25 cellular contexts compared by ENCODE assay signal in genomic region chr1:20474333-20474975, GRCh38. TPM values are rescaled to one million over a fixed set of nuclear protein-coding genes. Genes with fewer than 3 reads are reported as not detected.
DNase-seq lines count a peak whose midpoint lies in the region; ATAC-seq and TF ChIP-seq lines count a peak whose summit lies in the region.
"Had no signal": no experiment of that assay in that cellular context is flagged by ENCODE, and none has a peak within 500 bp of the region (broad histone marks: within the 10 kb centered on the region; RNA-seq: fewer than 3 reads in every experiment).

No MANE protein-coding gene starts in this region.

- no peaks in the 10 kb centered on the region for H4K20me1 ChIP-seq in osteoblast (ENCODE audit: insufficient read depth, low read length)

- no peaks in the 10 kb centered on the region for H3K36me3 ChIP-seq in osteoblast (ENCODE audit: insufficient read depth, low read length)
- H3K36me3 ChIP-seq: SJCRH30 had no signal

- intact Hi-C loops in activated T-helper 2 cell treated with anti-CD3 and anti-CD28 coated beads, Interferon-gamma antibody, Interleukin-2, Interleukin-4, amounts not matched to agents 10 μg/mL and 5 μg/mL and 100 μg/mL, durations not matched to agents 14 hours and 24 hours and 36 hours (cut with micrococcal nuclease) = no loop called here

- H3K36me3 Mint-ChIP-seq in immature natural killer cell (no peaks in the 10 kb centered on the region), T-cell (no peaks in the 10 kb centered on the region)
- H3K36me3 Mint-ChIP-seq in activated naive CD4-positive, alpha-beta T cell treated with anti-CD3 and anti-CD28 coated beads, Interleukin-2, amount 10 ng/mL, durations not matched to agents 7 days and 5 days = no peaks in the 10 kb centered on the region
- H3K36me3 Mint-ChIP-seq in activated T-helper 2 cell treated with anti-CD3 and anti-CD28 coated beads, Interferon-gamma antibody, Interleukin-2, Interleukin-4, amounts not matched to agents 10 μg/mL and 5 μg/mL and 100 μg/mL, durations not matched to agents 14 hours and 24 hours and 36 hours (ENCODE audit: low read depth) = no peaks in the 10 kb centered on the region
- H3K36me3 Mint-ChIP-seq: activated CD8-positive, alpha-beta memory T cell treated with anti-CD3 and anti-CD28 coated beads, Interleukin-2, amount 10 ng/mL, durations not matched to agents 7 days and 5 days; CD4-positive, alpha-beta memory T cell; WTC11 had no signal

- H3K27ac Mint-ChIP-seq in immature natural killer cell = no peak overlapping the region
- H3K27ac Mint-ChIP-seq in activated naive CD4-positive, alpha-beta T cell treated with anti-CD3 and anti-CD28 coated beads, Interleukin-2, amount 10 ng/mL, durations not matched to agents 7 days and 5 days = no peak overlapping the region
- H3K27ac Mint-ChIP-seq in T-cell = no peak overlapping the region
- no peak overlapping the region for H3K27ac Mint-ChIP-seq in activated T-helper 2 cell treated with anti-CD3 and anti-CD28 coated beads, Interferon-gamma antibody, Interleukin-2, Interleukin-4, amounts not matched to agents 10 μg/mL and 5 μg/mL and 100 μg/mL, durations not matched to agents 14 hours and 24 hours and 36 hours
- H3K27ac Mint-ChIP-seq: activated CD8-positive, alpha-beta memory T cell treated with anti-CD3 and anti-CD28 coated beads, Interleukin-2, amount 10 ng/mL, durations not matched to agents 7 days and 5 days; CD4-positive, alpha-beta memory T cell had no signal

- peak overlapping the region; percentile 11 for H3K27ac ChIP-seq in AG04450 (ENCODE audit: low read depth, low read length)
- H3K27ac ChIP-seq in osteoblast (ENCODE audit: low read depth, low read length) = no peak overlapping the region
- H3K27ac ChIP-seq: SJCRH30, testis had no signal

- no peak for TF ChIP-seq CTCF in AG04450 (IDR thresholded peaks at IDR 0.05; ENCODE audit: low read depth, low read length)
- no peak for TF ChIP-seq CTCF in fibroblast of the aortic adventitia (IDR thresholded peaks at IDR 0.05; ENCODE audit: insufficient read depth, low read length)
- TF ChIP-seq CTCF in osteoblast (IDR thresholded peaks at IDR 0.05; ENCODE audit: extremely low read depth, low read depth, low read length) = no peak

- H3K4me3 ChIP-seq in AG04450 (ENCODE audit: low read depth, low read length) = no peak overlapping the region
- H3K4me3 ChIP-seq in fibroblast of the aortic adventitia (ENCODE audit: low read depth, low read length) = no peak overlapping the region
- H3K4me3 ChIP-seq in osteoblast (ENCODE audit: insufficient read depth, low read length) = no peak overlapping the region
- H3K4me3 ChIP-seq: SJCRH30, smooth muscle cell, testis had no signal

- H3K9me3 ChIP-seq in AG04450 (ENCODE audit: control insufficient read depth, insufficient read depth, low read length) = no peaks in the 10 kb centered on the region; the same call in 1 of the 2 replicates
- no peaks in the 10 kb centered on the region for H3K9me3 ChIP-seq in osteoblast (ENCODE audit: low read depth, low read length)
- H3K9me3 ChIP-seq: SJCRH30, testis had no signal

- POLR2A ChIA-PET in AG04450 (lab: Yijun Ruan, JAX) = interaction anchor here (1.1 kb wide), 1 partner anchor 9 kb away, joined by 3 read pairs; no protein-coding TSS in a partner anchor
- POLR2A ChIA-PET in T-cell (lab: Charles Lee) = no interaction called here

- CTCF ChIA-PET in AG04450 (lab: Charles Lee) = interaction anchor here (1.0 to 1.6 kb wide), 3 partner anchors 20 to 262 kb away, joined by 3 to 4 read pairs (median 4); no protein-coding TSS in a partner anchor
- CTCF ChIA-PET in activated naive CD4-positive, alpha-beta T cell treated with anti-CD3 and anti-CD28 coated beads, Interleukin-2, amount 10 ng/mL, durations not matched to agents 7 days and 5 days (lab: Charles Lee) = no interaction called here
- CTCF ChIA-PET in T-cell (lab: Charles Lee) = no interaction called here

- peaks cover 5 to 14% (median 14%) of the 10 kb centered on the region in 3 donors for H3K27me3 Mint-ChIP-seq in immature natural killer cell (ENCODE audit: low read depth in 3 of 3)
- peaks cover 73% of the 10 kb centered on the region for H3K27me3 Mint-ChIP-seq in activated naive CD4-positive, alpha-beta T cell treated with anti-CD3 and anti-CD28 coated beads, Interleukin-2, amount 10 ng/mL, durations not matched to agents 7 days and 5 days
- peaks cover 77 to 80% of the 10 kb centered on the region in 2 donors for H3K27me3 Mint-ChIP-seq in T-cell
- peaks cover 59% of the 10 kb centered on the region for H3K27me3 Mint-ChIP-seq in activated T-helper 2 cell treated with anti-CD3 and anti-CD28 coated beads, Interferon-gamma antibody, Interleukin-2, Interleukin-4, amounts not matched to agents 10 μg/mL and 5 μg/mL and 100 μg/mL, durations not matched to agents 14 hours and 24 hours and 36 hours (ENCODE audit: low read depth)

- H3K4me1 ChIP-seq in osteoblast (ENCODE audit: insufficient read depth, low read length) = no peaks in the 10 kb centered on the region

- ATAC-seq in T-cell (replicated peaks in 1 of 4) = no peak
- ATAC-seq: activated CD8-positive, alpha-beta memory T cell treated with anti-CD3 and anti-CD28 coated beads, Interleukin-2, amount 10 ng/mL, durations not matched to agents 7 days and 5 days; activated T-cell treated with anti-CD3 and anti-CD28 coated beads, Interleukin-2, amount 50 U/mL, for 4 hours; left ventricle myocardium superior; WTC11 had no signal

- no peak for DNase-seq in AG04450 (ENCODE audit: low read depth, low spot score)
- DNase-seq in amniotic epithelial cell (ENCODE audit: low read depth) = peak; percentile 49
- DNase-seq in fibroblast of the aortic adventitia (ENCODE audit: low read depth) = peak; percentile 23
- DNase-seq in osteoblast (ENCODE audit: insufficient read length, low spot score, missing footprints) = peak; percentile 36
- no peak for DNase-seq in immature natural killer cell
- DNase-seq in activated naive CD4-positive, alpha-beta T cell treated with anti-CD3 and anti-CD28 coated beads, Interleukin-2, amount 10 ng/mL, durations not matched to agents 7 days and 5 days = no peak
- DNase-seq in T-cell = no peak
- no peak for DNase-seq in activated T-helper 2 cell treated with anti-CD3 and anti-CD28 coated beads, Interferon-gamma antibody, Interleukin-2, Interleukin-4, amounts not matched to agents 10 μg/mL and 5 μg/mL and 100 μg/mL, durations not matched to agents 14 hours and 24 hours and 36 hours (ENCODE audit: low spot score)
- DNase-seq: activated CD4-positive, alpha-beta T cell treated with anti-CD3 and anti-CD28 coated beads, Interleukin-2, amount 50 U/mL, for 1 hour; activated CD8-positive, alpha-beta memory T cell treated with anti-CD3 and anti-CD28 coated beads, Interleukin-2, amount 10 ng/mL, durations not matched to agents 7 days and 5 days; activated T-cell treated with anti-CD3 and anti-CD28 coated beads, Interleukin-2, amount 50 U/mL, for 4 hours; CD4-positive, alpha-beta memory T cell; glutamatergic neuron; left ventricle myocardium superior; NCI-H1048; NCI-H2107; NCI-H774; occipital lobe; retina; SJCRH30; stimulated activated naive CD4-positive, alpha-beta T cell treated with Interleukin-2 at 50 U/mL for 16 hours; testis had no signal

- no peak overlapping the region for H3K4me2 ChIP-seq in osteoblast (ENCODE audit: insufficient read depth, low read length)

- H3K4me1 Mint-ChIP-seq in immature natural killer cell (no peaks in the 10 kb centered on the region), T-cell (peaks cover 0 to 6% (median 3%) of the 10 kb centered on the region in 3 donors)
- H3K4me1 Mint-ChIP-seq in activated naive CD4-positive, alpha-beta T cell treated with anti-CD3 and anti-CD28 coated beads, Interleukin-2, amount 10 ng/mL, durations not matched to agents 7 days and 5 days = no peaks in the 10 kb centered on the region
- H3K4me1 Mint-ChIP-seq in activated T-helper 2 cell treated with anti-CD3 and anti-CD28 coated beads, Interferon-gamma antibody, Interleukin-2, Interleukin-4, amounts not matched to agents 10 μg/mL and 5 μg/mL and 100 μg/mL, durations not matched to agents 14 hours and 24 hours and 36 hours (ENCODE audit: low read depth) = no peaks in the 10 kb centered on the region
- H3K4me1 Mint-ChIP-seq: activated CD8-positive, alpha-beta memory T cell treated with anti-CD3 and anti-CD28 coated beads, Interleukin-2, amount 10 ng/mL, durations not matched to agents 7 days and 5 days; CD4-positive, alpha-beta memory T cell; central memory CD8-positive, alpha-beta T cell had no signal

- H3K4me3 Mint-ChIP-seq in immature natural killer cell (no peak overlapping the region), T-cell (no peak overlapping the region)
- H3K4me3 Mint-ChIP-seq in activated naive CD4-positive, alpha-beta T cell treated with anti-CD3 and anti-CD28 coated beads, Interleukin-2, amount 10 ng/mL, durations not matched to agents 7 days and 5 days = no peak overlapping the region
- H3K4me3 Mint-ChIP-seq in activated T-helper 2 cell treated with anti-CD3 and anti-CD28 coated beads, Interferon-gamma antibody, Interleukin-2, Interleukin-4, amounts not matched to agents 10 μg/mL and 5 μg/mL and 100 μg/mL, durations not matched to agents 14 hours and 24 hours and 36 hours (ENCODE audit: low read depth) = no peak overlapping the region
- H3K4me3 Mint-ChIP-seq: activated CD8-positive, alpha-beta memory T cell treated with anti-CD3 and anti-CD28 coated beads, Interleukin-2, amount 10 ng/mL, durations not matched to agents 7 days and 5 days; activated T-cell treated with anti-CD3 and anti-CD28 coated beads, Interleukin-2, amount 50 U/mL, for 4 hours; CD4-positive, alpha-beta memory T cell; central memory CD8-positive, alpha-beta T cell had no signal

- H2AFZ ChIP-seq in osteoblast (ENCODE audit: low read length) = no peak overlapping the region

- H3K79me2 ChIP-seq in osteoblast (ENCODE audit: insufficient read depth, low read length) = no peaks in the 10 kb centered on the region

- H3K27me3 ChIP-seq in AG04450 (ENCODE audit: control insufficient read depth, insufficient read depth, low read length) (peaks cover 3% of the 10 kb centered on the region), osteoblast (ENCODE audit: insufficient read depth, low read length) (peaks cover 43% of the 10 kb centered on the region)
- H3K27me3 ChIP-seq: SJCRH30, testis had no signal

- H3K9me3 Mint-ChIP-seq in immature natural killer cell = no peaks in the 10 kb centered on the region
- H3K9me3 Mint-ChIP-seq in activated naive CD4-positive, alpha-beta T cell treated with anti-CD3 and anti-CD28 coated beads, Interleukin-2, amount 10 ng/mL, durations not matched to agents 7 days and 5 days = no peaks in the 10 kb centered on the region
- H3K9me3 Mint-ChIP-seq in T-cell = no peaks in the 10 kb centered on the region
- no peaks in the 10 kb centered on the region for H3K9me3 Mint-ChIP-seq in activated T-helper 2 cell treated with anti-CD3 and anti-CD28 coated beads, Interferon-gamma antibody, Interleukin-2, Interleukin-4, amounts not matched to agents 10 μg/mL and 5 μg/mL and 100 μg/mL, durations not matched to agents 14 hours and 24 hours and 36 hours
- H3K9me3 Mint-ChIP-seq: activated T-cell treated with anti-CD3 and anti-CD28 coated beads, Interleukin-2, amount 50 U/mL, for 4 hours; CD4-positive, alpha-beta memory T cell; central memory CD8-positive, alpha-beta T cell; WTC11 had no signal

RNA-seq across cellular contexts. Expression of gene CAMK2N1, which starts 11.6 kb away (rescaled TPM):
- polyA plus RNA-seq in AG04450 (2011; rRNA removed) = 62.8 and 83.1 TPM in 2 replicates
- 15.7 and 19.8 TPM in 2 replicates for polyA minus RNA-seq in AG04450 (2011; rRNA and poly(A)+ RNA removed)
- total RNA-seq in fibroblast of the aortic adventitia (ENCODE audit: low replicate concordance) = 5.2 and 28.5 TPM in 2 replicates
- total RNA-seq in osteoblast = 0.36 and 1.5 TPM in 2 replicates
- polyA plus RNA-seq in immature natural killer cell = under 1 TPM in 2 of 3 donors, not detected in 1; 0.10 to 0.43 TPM
- total RNA-seq in T-cell = 1 to 10 TPM; 2.5 to 7.9 (median 7.1) TPM
- 2.2 TPM in 2 replicates for total RNA-seq in activated T-helper 2 cell treated with anti-CD3 and anti-CD28 coated beads, Interferon-gamma antibody, Interleukin-2, Interleukin-4, amounts not matched to agents 10 μg/mL and 5 μg/mL and 100 μg/mL, durations not matched to agents 14 hours and 24 hours and 36 hours

RNA-seq across cellular contexts. Expression of gene MUL1, which starts 33.5 kb away (rescaled TPM):
- polyA plus RNA-seq in AG04450 (2011; rRNA removed) = 23.1 and 26.6 TPM in 2 replicates
- 23.2 and 30.1 TPM in 2 replicates for polyA minus RNA-seq in AG04450 (2011; rRNA and poly(A)+ RNA removed)
- total RNA-seq in fibroblast of the aortic adventitia (ENCODE audit: low replicate concordance) = 23.7 and 24.4 TPM in 2 replicates
- 31.8 and 37.3 TPM in 2 replicates for total RNA-seq in osteoblast
- 10 to 100 TPM; 35.1 to 52.1 (median 49.2) TPM for polyA plus RNA-seq in immature natural killer cell
- 10 to 100 TPM; 18.0 to 21.4 (median 20.8) TPM for total RNA-seq in T-cell
- 17.1 and 17.4 TPM in 2 replicates for total RNA-seq in activated T-helper 2 cell treated with anti-CD3 and anti-CD28 coated beads, Interferon-gamma antibody, Interleukin-2, Interleukin-4, amounts not matched to agents 10 μg/mL and 5 μg/mL and 100 μg/mL, durations not matched to agents 14 hours and 24 hours and 36 hours

Comparison
In these comparisons a context has a peak if more than half of its experiments do, and no peak if none do; other contexts are left out.
1. DNase-seq: peak in amniotic epithelial cell (single experiment), fibroblast of the aortic adventitia (single experiment) and osteoblast (single experiment); none in AG04450 (single experiment), immature natural killer cell (0 of 3), activated naive CD4-positive, alpha-beta T cell treated with anti-CD3 and anti-CD28 coated beads, Interleukin-2, amount 10 ng/mL, durations not matched to agents 7 days and 5 days (single experiment), T-cell (0 of 34) and activated T-helper 2 cell treated with anti-CD3 and anti-CD28 coated beads, Interferon-gamma antibody, Interleukin-2, Interleukin-4, amounts not matched to agents 10 μg/mL and 5 μg/mL and 100 μg/mL, durations not matched to agents 14 hours and 24 hours and 36 hours (single experiment).